ENCODE assay signal across 1 cellular context in the genomic region with DNA sequence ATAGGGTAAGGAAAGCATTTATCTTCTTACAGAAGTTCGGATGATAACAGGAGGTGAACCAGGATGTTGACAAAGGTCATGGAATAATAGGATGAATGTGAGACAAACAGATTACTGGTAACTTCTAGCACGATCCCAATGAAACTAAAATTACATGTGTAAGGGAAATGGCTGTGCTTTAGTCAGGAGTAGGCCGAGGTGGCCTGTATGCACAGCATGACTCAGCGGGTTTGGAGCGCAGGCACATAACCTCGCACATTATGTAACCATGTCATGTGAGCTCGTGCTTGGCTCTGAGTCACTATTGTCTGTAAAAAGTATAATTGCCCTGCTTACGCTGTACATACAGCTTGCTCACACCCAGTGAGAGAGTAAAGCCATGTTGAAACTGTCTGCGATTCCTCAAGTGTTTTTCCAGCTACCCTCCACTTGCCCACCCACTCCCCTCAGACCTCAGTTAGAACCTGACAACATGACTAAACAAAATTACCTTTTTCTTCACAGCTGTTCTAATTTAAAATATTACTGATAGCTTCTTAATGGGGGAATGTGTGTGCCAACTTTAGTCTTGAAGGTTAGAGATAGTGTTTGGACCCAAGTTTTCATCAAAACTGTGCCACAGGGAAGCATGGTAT.
TF ChIP-seq lines count a peak whose summit lies in the region.

No MANE protein-coding gene starts in this region.

TF ChIP-seq in HEK293, 187 proteins besides CTCF, POLR2A, EP300 and RAD21 (continued from another document and continues in another):
- peak; percentile 36; the same call in 1 of the 2 replicates for TF ChIP-seq ZNF501 (tag by site-specific recombination; IDR thresholded peaks at IDR 0.05)
- TF ChIP-seq, protein P1, sequence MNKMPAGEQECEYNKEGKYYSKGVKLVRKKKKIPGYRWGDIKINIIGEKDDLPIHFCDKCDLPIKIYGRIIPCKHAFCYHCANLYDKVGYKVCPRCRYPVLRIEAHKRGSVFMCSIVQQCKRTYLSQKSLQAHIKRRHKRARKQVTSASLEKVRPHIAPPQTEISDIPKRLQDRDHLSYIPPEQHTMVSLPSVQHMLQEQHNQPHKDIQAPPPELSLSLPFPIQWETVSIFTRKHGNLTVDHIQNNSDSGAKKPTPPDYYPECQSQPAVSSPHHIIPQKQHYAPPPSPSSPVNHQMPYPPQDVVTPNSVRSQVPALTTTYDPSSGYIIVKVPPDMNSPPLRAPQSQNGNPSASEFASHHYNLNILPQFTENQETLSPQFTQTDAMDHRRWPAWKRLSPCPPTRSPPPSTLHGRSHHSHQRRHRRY (tag by site-specific recombination; IDR thresholded peaks at IDR 0.05) = no peak
- peak; percentile 63; the same call in 1 of the 2 replicates for TF ChIP-seq ZNF629 (tag by site-specific recombination; IDR thresholded peaks at IDR 0.05)
- peak; percentile 52; the same call in 1 of the 2 replicates for TF ChIP-seq ZSCAN16 (tag by site-specific recombination; IDR thresholded peaks at IDR 0.05)
- no peak for TF ChIP-seq ZNF138 (tag by site-specific recombination; IDR thresholded peaks at IDR 0.05; ENCODE audit: borderline replicate concordance)
- no peak for TF ChIP-seq ZBTB7A (tag by site-specific recombination; IDR thresholded peaks at IDR 0.05; ENCODE audit: low read depth)
- TF ChIP-seq SP7 (tag by site-specific recombination; IDR thresholded peaks at IDR 0.05) = peak; percentile 56; the same call in 1 of the 2 replicates
- TF ChIP-seq SETDB1 (IDR thresholded peaks at IDR 0.05; ENCODE audit: insufficient read length, low read length) = peak; percentile 100
- TF ChIP-seq HOXD13 (CRISPR knock-in tag; IDR thresholded peaks at IDR 0.05; ENCODE audit: borderline replicate concordance) = no peak
- TF ChIP-seq SCRT1 (tag by site-specific recombination; IDR thresholded peaks at IDR 0.05; ENCODE audit: borderline replicate concordance) = no peak
- TF ChIP-seq, protein P2, sequence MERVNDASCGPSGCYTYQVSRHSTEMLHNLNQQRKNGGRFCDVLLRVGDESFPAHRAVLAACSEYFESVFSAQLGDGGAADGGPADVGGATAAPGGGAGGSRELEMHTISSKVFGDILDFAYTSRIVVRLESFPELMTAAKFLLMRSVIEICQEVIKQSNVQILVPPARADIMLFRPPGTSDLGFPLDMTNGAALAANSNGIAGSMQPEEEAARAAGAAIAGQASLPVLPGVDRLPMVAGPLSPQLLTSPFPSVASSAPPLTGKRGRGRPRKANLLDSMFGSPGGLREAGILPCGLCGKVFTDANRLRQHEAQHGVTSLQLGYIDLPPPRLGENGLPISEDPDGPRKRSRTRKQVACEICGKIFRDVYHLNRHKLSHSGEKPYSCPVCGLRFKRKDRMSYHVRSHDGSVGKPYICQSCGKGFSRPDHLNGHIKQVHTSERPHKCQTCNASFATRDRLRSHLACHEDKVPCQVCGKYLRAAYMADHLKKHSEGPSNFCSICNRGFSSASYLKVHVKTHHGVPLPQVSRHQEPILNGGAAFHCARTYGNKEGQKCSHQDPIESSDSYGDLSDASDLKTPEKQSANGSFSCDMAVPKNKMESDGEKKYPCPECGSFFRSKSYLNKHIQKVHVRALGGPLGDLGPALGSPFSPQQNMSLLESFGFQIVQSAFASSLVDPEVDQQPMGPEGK (tag by site-specific recombination; IDR thresholded peaks at IDR 0.05) = no peak
- peak; percentile 65; the same call in 1 of the 2 replicates for TF ChIP-seq ZNF677 (tag by site-specific recombination; IDR thresholded peaks at IDR 0.05)
- no peak for TF ChIP-seq ZBTB48 (tag by site-specific recombination; IDR thresholded peaks at IDR 0.05)
- no peak for TF ChIP-seq ZIC2 (tag by site-specific recombination; IDR thresholded peaks at IDR 0.05)
- TF ChIP-seq ZNF426 (tag by site-specific recombination; IDR thresholded peaks at IDR 0.05) = no peak
- no peak for TF ChIP-seq ZNF19 (tag by site-specific recombination; IDR thresholded peaks at IDR 0.05; ENCODE audit: low read depth)
- TF ChIP-seq, protein P3, sequence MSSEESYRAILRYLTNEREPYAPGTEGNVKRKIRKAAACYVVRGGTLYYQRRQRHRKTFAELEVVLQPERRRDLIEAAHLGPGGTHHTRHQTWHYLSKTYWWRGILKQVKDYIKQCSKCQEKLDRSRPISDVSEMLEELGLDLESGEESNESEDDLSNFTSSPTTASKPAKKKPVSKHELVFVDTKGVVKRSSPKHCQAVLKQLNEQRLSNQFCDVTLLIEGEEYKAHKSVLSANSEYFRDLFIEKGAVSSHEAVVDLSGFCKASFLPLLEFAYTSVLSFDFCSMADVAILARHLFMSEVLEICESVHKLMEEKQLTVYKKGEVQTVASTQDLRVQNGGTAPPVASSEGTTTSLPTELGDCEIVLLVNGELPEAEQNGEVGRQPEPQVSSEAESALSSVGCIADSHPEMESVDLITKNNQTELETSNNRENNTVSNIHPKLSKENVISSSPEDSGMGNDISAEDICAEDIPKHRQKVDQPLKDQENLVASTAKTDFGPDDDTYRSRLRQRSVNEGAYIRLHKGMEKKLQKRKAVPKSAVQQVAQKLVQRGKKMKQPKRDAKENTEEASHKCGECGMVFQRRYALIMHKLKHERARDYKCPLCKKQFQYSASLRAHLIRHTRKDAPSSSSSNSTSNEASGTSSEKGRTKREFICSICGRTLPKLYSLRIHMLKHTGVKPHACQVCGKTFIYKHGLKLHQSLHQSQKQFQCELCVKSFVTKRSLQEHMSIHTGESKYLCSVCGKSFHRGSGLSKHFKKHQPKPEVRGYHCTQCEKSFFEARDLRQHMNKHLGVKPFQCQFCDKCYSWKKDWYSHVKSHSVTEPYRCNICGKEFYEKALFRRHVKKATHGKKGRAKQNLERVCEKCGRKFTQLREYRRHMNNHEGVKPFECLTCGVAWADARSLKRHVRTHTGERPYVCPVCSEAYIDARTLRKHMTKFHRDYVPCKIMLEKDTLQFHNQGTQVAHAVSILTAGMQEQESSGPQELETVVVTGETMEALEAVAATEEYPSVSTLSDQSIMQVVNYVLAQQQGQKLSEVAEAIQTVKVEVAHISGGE (tag by site-specific recombination; conservative IDR thresholded peaks at IDR 0.05; ENCODE audit: low read depth) = no peak
- TF ChIP-seq, protein P4, sequence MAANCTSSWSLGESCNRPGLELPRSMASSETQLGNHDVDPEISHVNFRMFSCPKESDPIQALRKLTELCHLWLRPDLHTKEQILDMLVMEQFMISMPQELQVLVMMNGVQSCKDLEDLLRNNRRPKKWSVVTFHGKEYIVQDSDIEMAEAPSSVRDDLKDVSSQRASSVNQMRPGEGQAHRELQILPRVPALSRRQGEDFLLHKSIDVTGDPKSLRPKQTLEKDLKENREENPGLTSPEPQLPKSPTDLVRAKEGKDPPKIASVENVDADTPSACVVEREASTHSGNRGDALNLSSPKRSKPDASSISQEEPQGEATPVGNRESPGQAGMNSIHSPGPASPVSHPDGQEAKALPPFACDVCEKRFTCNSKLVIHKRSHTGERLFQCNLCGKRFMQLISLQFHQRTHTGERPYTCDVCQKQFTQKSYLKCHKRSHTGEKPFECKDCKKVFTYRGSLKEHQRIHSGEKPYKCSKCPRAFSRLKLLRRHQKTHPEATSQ (tag by site-specific recombination; IDR thresholded peaks at IDR 0.05) = peak; percentile 87; the same call in 1 of the 2 replicates
- TF ChIP-seq ZNF585B (tag by site-specific recombination; IDR thresholded peaks at IDR 0.05) = peak; percentile 91
- peak; percentile 67; the same call in 1 of the 2 replicates for TF ChIP-seq ZNF324 (tag by site-specific recombination; IDR thresholded peaks at IDR 0.05)
- TF ChIP-seq ZNF560 (tag by site-specific recombination; IDR thresholded peaks at IDR 0.05; ENCODE audit: borderline replicate concordance) = no peak
- no peak for TF ChIP-seq ZNF843 (tag by site-specific recombination; IDR thresholded peaks at IDR 0.05)
- TF ChIP-seq, protein P5, sequence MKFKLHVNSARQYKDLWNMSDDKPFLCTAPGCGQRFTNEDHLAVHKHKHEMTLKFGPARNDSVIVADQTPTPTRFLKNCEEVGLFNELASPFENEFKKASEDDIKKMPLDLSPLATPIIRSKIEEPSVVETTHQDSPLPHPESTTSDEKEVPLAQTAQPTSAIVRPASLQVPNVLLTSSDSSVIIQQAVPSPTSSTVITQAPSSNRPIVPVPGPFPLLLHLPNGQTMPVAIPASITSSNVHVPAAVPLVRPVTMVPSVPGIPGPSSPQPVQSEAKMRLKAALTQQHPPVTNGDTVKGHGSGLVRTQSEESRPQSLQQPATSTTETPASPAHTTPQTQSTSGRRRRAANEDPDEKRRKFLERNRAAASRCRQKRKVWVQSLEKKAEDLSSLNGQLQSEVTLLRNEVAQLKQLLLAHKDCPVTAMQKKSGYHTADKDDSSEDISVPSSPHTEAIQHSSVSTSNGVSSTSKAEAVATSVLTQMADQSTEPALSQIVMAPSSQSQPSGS (tag by site-specific recombination; IDR thresholded peaks at IDR 0.05; ENCODE audit: low read depth) = peak; percentile 38; the same call in 1 of the 2 replicates
- TF ChIP-seq ZNF391 (tag by site-specific recombination; IDR thresholded peaks at IDR 0.05; ENCODE audit: borderline replicate concordance, low read depth) = peak; percentile 60; the same call in 1 of the 2 replicates
- peak; percentile 81 for TF ChIP-seq ZNF558 (tag by site-specific recombination; IDR thresholded peaks at IDR 0.05)
- TF ChIP-seq, protein P6, sequence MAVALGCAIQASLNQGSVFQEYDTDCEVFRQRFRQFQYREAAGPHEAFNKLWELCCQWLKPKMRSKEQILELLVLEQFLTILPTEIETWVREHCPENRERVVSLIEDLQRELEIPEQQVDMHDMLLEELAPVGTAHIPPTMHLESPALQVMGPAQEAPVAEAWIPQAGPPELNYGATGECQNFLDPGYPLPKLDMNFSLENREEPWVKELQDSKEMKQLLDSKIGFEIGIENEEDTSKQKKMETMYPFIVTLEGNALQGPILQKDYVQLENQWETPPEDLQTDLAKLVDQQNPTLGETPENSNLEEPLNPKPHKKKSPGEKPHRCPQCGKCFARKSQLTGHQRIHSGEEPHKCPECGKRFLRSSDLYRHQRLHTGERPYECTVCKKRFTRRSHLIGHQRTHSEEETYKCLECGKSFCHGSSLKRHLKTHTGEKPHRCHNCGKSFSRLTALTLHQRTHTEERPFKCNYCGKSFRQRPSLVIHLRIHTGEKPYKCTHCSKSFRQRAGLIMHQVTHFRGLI (tag by site-specific recombination; IDR thresholded peaks at IDR 0.05) = no peak
- TF ChIP-seq ZNF184 (tag by site-specific recombination; IDR thresholded peaks at IDR 0.05) = peak; percentile 95
- TF ChIP-seq KLF9 (tag by site-specific recombination; IDR thresholded peaks at IDR 0.05; ENCODE audit: low read depth) = no peak
- peak; percentile 91 for TF ChIP-seq ZNF169 (tag by site-specific recombination; IDR thresholded peaks at IDR 0.05)
- TF ChIP-seq ZNF423 (tag by site-specific recombination; IDR thresholded peaks at IDR 0.05) = no peak
- TF ChIP-seq ZNF830 (tag by site-specific recombination; IDR thresholded peaks at IDR 0.05; ENCODE audit: low read depth) = no peak
- peak; percentile 95 for TF ChIP-seq RBAK (tag by site-specific recombination; IDR thresholded peaks at IDR 0.05)
- no peak for TF ChIP-seq ZNF354C (tag by site-specific recombination; IDR thresholded peaks at IDR 0.05; ENCODE audit: borderline replicate concordance, low read depth)
- TF ChIP-seq ZFP37 (tag by site-specific recombination; IDR thresholded peaks at IDR 0.05) = 0 out of 2 replicates have a peak, but pooled peaks have one; percentile 39
- TF ChIP-seq, protein P7, sequence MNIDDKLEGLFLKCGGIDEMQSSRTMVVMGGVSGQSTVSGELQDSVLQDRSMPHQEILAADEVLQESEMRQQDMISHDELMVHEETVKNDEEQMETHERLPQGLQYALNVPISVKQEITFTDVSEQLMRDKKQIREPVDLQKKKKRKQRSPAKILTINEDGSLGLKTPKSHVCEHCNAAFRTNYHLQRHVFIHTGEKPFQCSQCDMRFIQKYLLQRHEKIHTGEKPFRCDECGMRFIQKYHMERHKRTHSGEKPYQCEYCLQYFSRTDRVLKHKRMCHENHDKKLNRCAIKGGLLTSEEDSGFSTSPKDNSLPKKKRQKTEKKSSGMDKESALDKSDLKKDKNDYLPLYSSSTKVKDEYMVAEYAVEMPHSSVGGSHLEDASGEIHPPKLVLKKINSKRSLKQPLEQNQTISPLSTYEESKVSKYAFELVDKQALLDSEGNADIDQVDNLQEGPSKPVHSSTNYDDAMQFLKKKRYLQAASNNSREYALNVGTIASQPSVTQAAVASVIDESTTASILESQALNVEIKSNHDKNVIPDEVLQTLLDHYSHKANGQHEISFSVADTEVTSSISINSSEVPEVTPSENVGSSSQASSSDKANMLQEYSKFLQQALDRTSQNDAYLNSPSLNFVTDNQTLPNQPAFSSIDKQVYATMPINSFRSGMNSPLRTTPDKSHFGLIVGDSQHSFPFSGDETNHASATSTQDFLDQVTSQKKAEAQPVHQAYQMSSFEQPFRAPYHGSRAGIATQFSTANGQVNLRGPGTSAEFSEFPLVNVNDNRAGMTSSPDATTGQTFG (tag by site-specific recombination; IDR thresholded peaks at IDR 0.05; ENCODE audit: borderline replicate concordance) = no peak
- no peak for TF ChIP-seq GLI4 (tag by site-specific recombination; IDR thresholded peaks at IDR 0.05)
- no peak for TF ChIP-seq BCL11A (tag by site-specific recombination; IDR thresholded peaks at IDR 0.05; ENCODE audit: low read depth)
- peak; percentile 20; the same call in 1 of the 2 replicates for TF ChIP-seq ZNF146 (tag by site-specific recombination; IDR thresholded peaks at IDR 0.05)
- TF ChIP-seq, protein P8, sequence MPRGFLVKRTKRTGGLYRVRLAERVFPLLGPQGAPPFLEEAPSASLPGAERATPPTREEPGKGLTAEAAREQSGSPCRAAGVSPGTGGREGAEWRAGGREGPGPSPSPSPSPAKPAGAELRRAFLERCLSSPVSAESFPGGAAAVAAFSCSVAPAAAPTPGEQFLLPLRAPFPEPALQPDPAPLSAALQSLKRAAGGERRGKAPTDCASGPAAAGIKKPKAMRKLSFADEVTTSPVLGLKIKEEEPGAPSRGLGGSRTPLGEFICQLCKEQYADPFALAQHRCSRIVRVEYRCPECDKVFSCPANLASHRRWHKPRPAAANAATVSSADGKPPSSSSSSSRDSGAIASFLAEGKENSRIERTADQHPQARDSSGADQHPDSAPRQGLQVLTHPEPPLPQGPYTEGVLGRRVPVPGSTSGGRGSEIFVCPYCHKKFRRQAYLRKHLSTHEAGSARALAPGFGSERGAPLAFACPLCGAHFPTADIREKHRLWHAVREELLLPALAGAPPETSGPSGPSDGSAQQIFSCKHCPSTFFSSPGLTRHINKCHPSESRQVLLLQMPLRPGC (tag by site-specific recombination; IDR thresholded peaks at IDR 0.05) = 0 out of 2 replicates have a peak, but pooled peaks have one; percentile 38
- no peak for TF ChIP-seq ZNF624 (tag by site-specific recombination; IDR thresholded peaks at IDR 0.05)
- no peak for TF ChIP-seq ZNF140 (tag by site-specific recombination; IDR thresholded peaks at IDR 0.05)
- peak; percentile 51; the same call in 1 of the 2 replicates for TF ChIP-seq ZNF23 (tag by site-specific recombination; IDR thresholded peaks at IDR 0.05; ENCODE audit: borderline replicate concordance)
- TF ChIP-seq, protein P9, sequence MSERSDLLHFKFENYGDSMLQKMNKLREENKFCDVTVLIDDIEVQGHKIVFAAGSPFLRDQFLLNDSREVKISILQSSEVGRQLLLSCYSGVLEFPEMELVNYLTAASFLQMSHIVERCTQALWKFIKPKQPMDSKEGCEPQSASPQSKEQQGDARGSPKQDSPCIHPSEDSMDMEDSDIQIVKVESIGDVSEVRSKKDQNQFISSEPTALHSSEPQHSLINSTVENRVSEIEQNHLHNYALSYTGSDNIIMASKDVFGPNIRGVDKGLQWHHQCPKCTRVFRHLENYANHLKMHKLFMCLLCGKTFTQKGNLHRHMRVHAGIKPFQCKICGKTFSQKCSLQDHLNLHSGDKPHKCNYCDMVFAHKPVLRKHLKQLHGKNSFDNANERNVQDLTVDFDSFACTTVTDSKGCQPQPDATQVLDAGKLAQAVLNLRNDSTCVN (tag by site-specific recombination; optimal IDR thresholded peaks at IDR 0.05) = peak; percentile 17
- TF ChIP-seq SCRT2 (tag by site-specific recombination; IDR thresholded peaks at IDR 0.05) = no peak
- TF ChIP-seq ZNF626 (tag by site-specific recombination; IDR thresholded peaks at IDR 0.05) = peak; percentile 99
